ENCODE assay signal across 1 cellular context in genomic region chr6:139135578-139136545, GRCh38.
A peak's percentile ranks its signal among the peaks of the same experiment; 100 is the strongest.
TF ChIP-seq lines count a peak whose summit lies in the region.

No MANE protein-coding gene starts in this region.

TF ChIP-seq in HEK293, 187 proteins besides CTCF, POLR2A, EP300 and RAD21:
- TF ChIP-seq ZNF18 (tag by site-specific recombination; IDR thresholded peaks at IDR 0.05): no peak
- no peak for TF ChIP-seq ZNF791 (tag by site-specific recombination; IDR thresholded peaks at IDR 0.05)
- TF ChIP-seq ZNF654 (tag by site-specific recombination; IDR thresholded peaks at IDR 0.05; ENCODE audit: low read depth): no peak
- no peak for TF ChIP-seq ZNF223 (tag by site-specific recombination; IDR thresholded peaks at IDR 0.05)
- TF ChIP-seq ZBTB8A (tag by site-specific recombination; IDR thresholded peaks at IDR 0.05): 0 out of 2 replicates have a peak, but pooled peaks have one; percentile 6
- TF ChIP-seq ZSCAN30 (tag by site-specific recombination; IDR thresholded peaks at IDR 0.05): peak; percentile 20; the same call in 1 of the 2 replicates
- TF ChIP-seq ZNF514 (tag by site-specific recombination; IDR thresholded peaks at IDR 0.05): no peak
- TF ChIP-seq ZNF350 (tag by site-specific recombination; IDR thresholded peaks at IDR 0.05): no peak
- TF ChIP-seq ZNF677 (tag by site-specific recombination; IDR thresholded peaks at IDR 0.05): peak; percentile 16; the same call in 1 of the 2 replicates
- TF ChIP-seq ZNF311 (tag by site-specific recombination; IDR thresholded peaks at IDR 0.05; ENCODE audit: borderline replicate concordance): no peak
- 0 out of 2 replicates have a peak, but pooled peaks have one; percentile 46 for TF ChIP-seq PBX3 (CRISPR knock-in tag; IDR thresholded peaks at IDR 0.05)
- TF ChIP-seq ZBTB20 (tag by site-specific recombination; IDR thresholded peaks at IDR 0.05): peak; percentile 33; the same call in 1 of the 2 replicates
- TF ChIP-seq ZNF837 (tag by site-specific recombination; IDR thresholded peaks at IDR 0.05): no peak
- no peak for TF ChIP-seq ZNF558 (tag by site-specific recombination; IDR thresholded peaks at IDR 0.05)
- no peak for TF ChIP-seq ZNF530 (tag by site-specific recombination; IDR thresholded peaks at IDR 0.05; ENCODE audit: low read depth)
- TF ChIP-seq ZBTB48 (tag by site-specific recombination; IDR thresholded peaks at IDR 0.05): 0 out of 2 replicates have a peak, but pooled peaks have one; percentile 28
- 0 out of 2 replicates have a peak, but pooled peaks have one; percentile 15 for TF ChIP-seq ZBTB11 (tag by site-specific recombination; conservative IDR thresholded peaks at IDR 0.05; ENCODE audit: low read depth)
- TF ChIP-seq REST (tag by site-specific recombination; IDR thresholded peaks at IDR 0.05): peak; percentile 71
- TF ChIP-seq ZNF341 (tag by site-specific recombination; IDR thresholded peaks at IDR 0.05; ENCODE audit: low read depth): 0 out of 2 replicates have a peak, but pooled peaks have one; percentile 13
- TF ChIP-seq KLF17 (tag by site-specific recombination; IDR thresholded peaks at IDR 0.05): no peak
- TF ChIP-seq ZNF830 (tag by site-specific recombination; IDR thresholded peaks at IDR 0.05; ENCODE audit: low read depth): no peak
- no peak for TF ChIP-seq ZNF513 (tag by site-specific recombination; IDR thresholded peaks at IDR 0.05)
- 0 out of 2 replicates have a peak, but pooled peaks have one; percentile 10 for TF ChIP-seq KLF8 (tag by site-specific recombination; IDR thresholded peaks at IDR 0.05)
- TF ChIP-seq SCRT2 (tag by site-specific recombination; IDR thresholded peaks at IDR 0.05): peak; percentile 52; the same call in 1 of the 2 replicates
